11 cellular contexts compared by ENCODE assay signal in the genomic region with DNA sequence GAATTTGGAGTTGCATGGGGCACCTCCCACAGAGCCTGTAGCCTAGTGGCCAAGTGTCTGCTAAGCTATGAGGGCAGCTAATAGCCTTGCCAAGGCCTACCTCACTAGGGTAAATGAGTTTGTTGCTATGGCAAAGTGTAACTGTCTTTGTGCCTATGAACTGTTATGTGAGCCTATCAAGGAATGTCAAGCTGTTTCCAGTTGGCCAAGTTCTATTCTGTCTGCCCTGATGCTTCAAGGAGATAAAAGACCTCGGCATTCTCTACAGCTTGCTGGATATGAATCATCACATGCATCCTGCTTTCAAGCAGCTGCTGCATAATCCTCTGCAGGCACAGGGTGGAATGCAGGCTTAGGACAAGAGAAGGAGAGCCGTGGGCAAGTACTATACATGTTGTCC.
A peak's percentile ranks its signal among the peaks of the same experiment; 100 is the strongest.
DNase-seq lines count a peak whose midpoint lies in the region; ATAC-seq, FAIRE-seq and TF ChIP-seq lines count a peak whose summit lies in the region.
"Had no signal": no experiment of that assay in that cellular context is flagged by ENCODE, and none has a peak within 500 bp of the region (broad histone marks: within the 10 kb centered on the region; RNA-seq: fewer than 3 reads in every experiment).

No MANE protein-coding gene starts in this region.

- H3K36me3 ChIP-seq in H1 (ENCODE audit: control insufficient read depth in 2 of 4, insufficient read depth in 4 of 4, low read length in 3 of 4) (no peaks in the 10 kb centered on the region), HepG2 (replicated peaks in 1 of 2; ENCODE audit: control insufficient read depth in 1 of 2, insufficient read depth in 2 of 2, low read length in 2 of 2) (no peaks in the 10 kb centered on the region)
- H3K36me3 ChIP-seq: right lobe of liver, tibial artery had no signal

- H3K4me2 ChIP-seq in H1 (ENCODE audit: insufficient read depth in 1 of 2, low read depth in 2 of 2, low read length in 2 of 2) (no peak overlapping the region), HepG2 (ENCODE audit: low read depth, low read length) (no peak overlapping the region)

- H2BK5ac ChIP-seq in H1 (ENCODE audit: low read depth, low read length): no peak overlapping the region

- peak; percentile 87 for DNase-seq in DMS53 treated with DMSO at 0.1 percent for 48 hours (lab: John Stamatoyannopoulos, UW; ENCODE audit: unreplicated experiment)
- peak; percentile 83 for DNase-seq in NCI-H2196 (lab: John Stamatoyannopoulos, UW; ENCODE audit: unreplicated experiment)
- DNase-seq in H1 (ENCODE audit: low read depth in 1 of 2, low spot score in 2 of 2): no peak
- peak; percentile 96 for DNase-seq in myocyte (ENCODE audit: low read depth)
- DNase-seq in HepG2 (ENCODE audit: low spot score): no peak
- DNase-seq in GOT3 (lab: John Stamatoyannopoulos, UW): no peak
- no peak for DNase-seq in D721Med (ENCODE audit: insufficient read length, low spot score)
- DNase-seq: right lobe of liver, tibial artery had no signal

- in situ Hi-C loops in HepG2 (cut with HindIII; ENCODE audit: extremely low pct_ligation_motif_present, low pct_unique_long_range_greater_than_20kb): no loop called here

- H3K4me1 ChIP-seq in H1 (replicated peaks in 1 of 4; ENCODE audit: control insufficient read depth in 3 of 4, insufficient read depth in 4 of 4, low read length in 3 of 4) (peaks cover 0 to 11% (median 6%) of the 10 kb centered on the region in 4 experiments; a peak in 5 of 7 replicates), HepG2 (ENCODE audit: insufficient read depth, low read length) (no peaks in the 10 kb centered on the region)
- H3K4me1 ChIP-seq: right lobe of liver, tibial artery had no signal

- POLR2A ChIA-PET in H1 (lab: Charles Lee; ENCODE audit: partially characterized antibody): interaction anchor here (0.7 kb wide), 1 partner anchor 179 kb away, joined by 3 read pairs; a partner anchor contains a TSS
- POLR2A ChIA-PET in HepG2 (lab: Yijun Ruan, JAX): no interaction called here

- H2AFZ ChIP-seq in H1 (ENCODE audit: low read length) (no peak overlapping the region), HepG2 (ENCODE audit: low read length) (no peak overlapping the region)

- TF ChIP-seq POLR2A in H1 (IDR thresholded peaks at IDR 0.05; ENCODE audit: control extremely low read depth in 1 of 2, low read depth in 2 of 2, low read length in 2 of 2) (no peak), HepG2 (IDR thresholded peaks at IDR 0.05; ENCODE audit: insufficient read depth in 1 of 2, low read depth in 2 of 2, low read length in 2 of 2) (no peak)

- H4K5ac ChIP-seq in H1 (ENCODE audit: insufficient read length, low read depth, low read length): no peak overlapping the region

- H3K23ac ChIP-seq in H1 (ENCODE audit: insufficient read length): no peak overlapping the region

- no peaks in the 10 kb centered on the region for H3K79me1 ChIP-seq in H1 (ENCODE audit: low read depth, low read length)

- H3K14ac ChIP-seq in H1 (ENCODE audit: insufficient read length): no peak overlapping the region

- peak overlapping the region; percentile 20 for H4K91ac ChIP-seq in H1 (replicated peaks; ENCODE audit: insufficient read length, low read length)

- no peak overlapping the region for H2BK12ac ChIP-seq in H1 (ENCODE audit: low read depth, low read length)

- no peak overlapping the region for H4K8ac ChIP-seq in H1 (ENCODE audit: extremely low read depth, insufficient read depth, low read length)

- TF ChIP-seq CTCF in H1 (IDR thresholded peaks at IDR 0.05; ENCODE audit: control extremely low read depth in 1 of 3, insufficient read depth in 1 of 3, low read depth in 1 of 3, low read length in 3 of 3): no peak
- TF ChIP-seq CTCF in HepG2 (CRISPR knock-in tag; IDR thresholded peaks at IDR 0.05): no peak
- no peak for TF ChIP-seq CTCF in D721Med (IDR thresholded peaks at IDR 0.05; ENCODE audit: insufficient read depth, missing control alignments)

- no peak for ATAC-seq in HepG2
- no peak for ATAC-seq in HG03520 (IDR thresholded peaks at IDR 0.05; ENCODE audit: unreplicated experiment)
- ATAC-seq: right lobe of liver had no signal

- no peak overlapping the region for H3K9ac ChIP-seq in H1 (replicated peaks in 1 of 4; ENCODE audit: extremely low read depth in 1 of 4, low read depth in 3 of 4, low read length in 3 of 4)
- no peak overlapping the region for H3K9ac ChIP-seq in HepG2 (ENCODE audit: insufficient read depth, low read depth, low read length)

- H2BK20ac ChIP-seq in H1 (ENCODE audit: low read length): no peak overlapping the region; the same call in 1 of the 2 replicates

- H3K9me3 ChIP-seq in H1 (ENCODE audit: insufficient read depth in 2 of 2, low read depth in 1 of 2, low read length in 1 of 2): no peaks in the 10 kb centered on the region
- no peaks in the 10 kb centered on the region for H3K9me3 ChIP-seq in HepG2 (ENCODE audit: low read length)
- H3K9me3 ChIP-seq: right lobe of liver, tibial artery had no signal

- CTCF ChIA-PET in H1 (lab: Charles Lee; ENCODE audit: partially characterized antibody) (no interaction called here), HepG2 (lab: Yijun Ruan, JAX; ENCODE audit: low intra/inter-chr PET ratio, low total read pairs) (no interaction called here)

- H3K56ac ChIP-seq in H1 (replicated peaks; ENCODE audit: insufficient read length, low read depth, low read length): no peak overlapping the region

- no peak overlapping the region for H2AK5ac ChIP-seq in H1 (ENCODE audit: low read depth, low read length)

- no peak overlapping the region for H2BK120ac ChIP-seq in H1 (replicated peaks; ENCODE audit: low read depth, low read length)

- no peak overlapping the region for H3K18ac ChIP-seq in H1 (ENCODE audit: extremely low read depth, low read length)

- H3K27ac ChIP-seq in H1 (ENCODE audit: low read depth, low read length) (no peak overlapping the region), HepG2 (ENCODE audit: extremely low read length, insufficient read depth, low read length) (no peak overlapping the region)
- H3K27ac ChIP-seq: right lobe of liver, tibial artery had no signal

- H3K23me2 ChIP-seq in H1 (ENCODE audit: low read depth, low read length): no peaks in the 10 kb centered on the region

- FAIRE-seq in H1 (lab: Jason Lieb, UNC) (no peak), HepG2 (lab: Jason Lieb, UNC) (no peak), D721Med (lab: Jason Lieb, UNC) (no peak)
- FAIRE-seq: GM12891 had no signal

- no peak for TF ChIP-seq EP300 in H1 (IDR thresholded peaks at IDR 0.05; ENCODE audit: borderline replicate concordance in 1 of 2, low read depth in 2 of 2, low read length in 2 of 2)
- TF ChIP-seq EP300 in HepG2 (IDR thresholded peaks at IDR 0.05; ENCODE audit: low read depth in 2 of 2, low read length in 2 of 2): no peak
- TF ChIP-seq EP300 in HepG2 (CRISPR knock-in tag; IDR thresholded peaks at IDR 0.05; ENCODE audit: borderline replicate concordance): no peak

- no TSS peak for BruUV-seq in HepG2 (replicated peaks; lab: Mats Ljungman, UMichigan)

- WGBS in H1 (ENCODE audit: extremely low coverage in 1 of 2, insufficient coverage in 1 of 2, insufficient read length in 1 of 2, insufficient replicate concordance in 2 of 2, low coverage in 1 of 2, low lambda C conversion rate in 2 of 2, missing lambda C conversion rate in 1 of 2), 2 experiments: 78% methylated on average over 2 of the region's 2 CpGs; no CpG with 5 or more reads in 1 of the 2 experiments
- WGBS in HepG2 (ENCODE audit: low lambda C conversion rate): 3% methylated on average over 2 of the region's 2 CpGs

- H3K4me3 ChIP-seq in H1 (ENCODE audit: extremely low read depth in 1 of 4, insufficient read depth in 2 of 4, low read depth in 3 of 4, low read length in 4 of 4) (no peak overlapping the region), HepG2 (replicated peaks in 1 of 3; ENCODE audit: insufficient read depth in 1 of 3, low read depth in 2 of 3, low read length in 3 of 3) (no peak overlapping the region)
- H3K4me3 ChIP-seq: right lobe of liver, tibial artery had no signal

- intact Hi-C loops in HepG2 (cut with micrococcal nuclease; ENCODE audit: unreplicated experiment): no loop called here

- no peak overlapping the region for H2BK15ac ChIP-seq in H1 (ENCODE audit: low read length)

- H4K20me1 ChIP-seq in H1 (replicated peaks in 1 of 2; ENCODE audit: control insufficient read depth in 1 of 2, insufficient read depth in 2 of 2, low read length in 2 of 2): no peaks in the 10 kb centered on the region
- H4K20me1 ChIP-seq in HepG2 (ENCODE audit: insufficient read depth, low read length): no peaks in the 10 kb centered on the region

- no peaks in the 10 kb centered on the region; a peak in 1 of 7 replicates for H3K27me3 ChIP-seq in H1 (replicated peaks in 1 of 4; ENCODE audit: control insufficient read depth in 3 of 4, extremely low read depth in 1 of 4, insufficient read depth in 3 of 4, low read length in 3 of 4)
- H3K27me3 ChIP-seq in HepG2 (ENCODE audit: control insufficient read depth in 1 of 2, insufficient read depth in 2 of 2, low read length in 2 of 2): peaks cover 0 to 4% of the 10 kb centered on the region in 2 experiments; a peak in 1 of 5 replicates
- H3K27me3 ChIP-seq: right lobe of liver, tibial artery had no signal

- H3K79me2 ChIP-seq in H1 (ENCODE audit: control insufficient read depth in 1 of 2, insufficient read depth in 2 of 2, low read length in 2 of 2) (no peaks in the 10 kb centered on the region), HepG2 (ENCODE audit: insufficient read depth, low read length) (no peaks in the 10 kb centered on the region)

- TF ChIP-seq RAD21 in H1 (IDR thresholded peaks at IDR 0.05 in 1 of 2, conservative IDR thresholded peaks at IDR 0.05 in 1 of 2; ENCODE audit: low read depth in 2 of 2, low read length in 2 of 2): no peak
- TF ChIP-seq RAD21 in HepG2 (CRISPR knock-in tag; IDR thresholded peaks at IDR 0.05): no peak

- H3K4ac ChIP-seq in H1 (replicated peaks; ENCODE audit: insufficient read length, low read depth, low read length): no peak overlapping the region

TF ChIP-seq in H1, 55 proteins besides CTCF, POLR2A, EP300 and RAD21 (continues in another document):
- no peak for TF ChIP-seq SIN3A (conservative IDR thresholded peaks at IDR 0.05 in 1 of 2, IDR thresholded peaks at IDR 0.05 in 1 of 2; ENCODE audit: low read depth in 1 of 2, low read length in 2 of 2)
- TF ChIP-seq POLR2AphosphoS5 (IDR thresholded peaks at IDR 0.05; ENCODE audit: low read depth, low read length): no peak
- TF ChIP-seq, protein P1, sequence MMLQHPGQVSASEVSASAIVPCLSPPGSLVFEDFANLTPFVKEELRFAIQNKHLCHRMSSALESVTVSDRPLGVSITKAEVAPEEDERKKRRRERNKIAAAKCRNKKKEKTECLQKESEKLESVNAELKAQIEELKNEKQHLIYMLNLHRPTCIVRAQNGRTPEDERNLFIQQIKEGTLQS (IDR thresholded peaks at IDR 0.05; ENCODE audit: insufficient read depth, low read depth, low read length): no peak

Comparison
In these comparisons a context has a peak if more than half of its experiments do, and no peak if none do; other contexts are left out.
1. DNase-seq: peak in DMS53 treated with DMSO at 0.1 percent for 48 hours (single experiment), NCI-H2196 (single experiment) and myocyte (single experiment); none in H1 (0 of 2), HepG2 (single experiment), GOT3 (single experiment) and D721Med (single experiment).